18 cellular contexts compared by ENCODE assay signal in the genomic region with DNA sequence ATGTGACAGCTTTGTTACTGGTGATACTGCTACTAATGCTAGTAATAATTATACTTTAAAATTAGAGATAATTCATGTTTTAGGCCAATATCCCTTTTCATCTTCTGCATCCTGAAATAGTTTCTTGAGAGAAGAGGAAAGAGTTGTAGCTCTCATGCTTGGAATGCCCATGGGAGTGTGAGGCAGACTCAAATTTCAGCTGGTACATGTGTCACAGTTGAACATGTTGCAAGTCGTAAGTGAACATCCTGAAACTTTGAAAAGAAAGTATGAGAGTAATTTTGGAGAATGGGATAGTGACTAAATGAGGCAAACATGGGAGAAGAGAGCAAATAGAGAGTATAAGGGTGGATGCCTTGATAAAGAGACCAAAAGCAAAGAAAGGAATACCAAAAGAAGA.
DNase-seq lines count a peak whose midpoint lies in the region; ATAC-seq, FAIRE-seq and TF ChIP-seq lines count a peak whose summit lies in the region.
"Had no signal": no experiment of that assay in that cellular context is flagged by ENCODE, and none has a peak within 500 bp of the region (broad histone marks: within the 10 kb centered on the region; RNA-seq: fewer than 3 reads in every experiment).

No MANE protein-coding gene starts in this region.

- TF ChIP-seq POLR2A in endothelial cell of umbilical vein (IDR thresholded peaks at IDR 0.05; ENCODE audit: low read depth, low read length): no peak

- no peaks in the 10 kb centered on the region for H3K79me2 ChIP-seq in endothelial cell of umbilical vein (ENCODE audit: control insufficient read depth, insufficient read depth, low read length)

- BruUV-seq in endothelial cell of umbilical vein (replicated peaks; lab: Mats Ljungman, UMichigan): no TSS peak

- peak overlapping the region; percentile 62 for H3K4me2 ChIP-seq in endothelial cell of umbilical vein (ENCODE audit: insufficient read depth, low read length)

- H3K9ac ChIP-seq in endothelial cell of umbilical vein (replicated peaks; ENCODE audit: extremely low read depth, insufficient read depth, low read length): peak overlapping the region; percentile 55

- no peaks in the 10 kb centered on the region for H3K9me3 ChIP-seq in endothelial cell of umbilical vein (replicated peaks; ENCODE audit: control insufficient read depth, insufficient read depth, low read length)
- H3K9me3 ChIP-seq: prostate gland had no signal

- peak overlapping the region; percentile 88 for H3K27ac ChIP-seq in endothelial cell of umbilical vein (ENCODE audit: insufficient read depth, low read depth, low read length)
- H3K27ac ChIP-seq: prostate gland had no signal

- CTCF ChIA-PET in endothelial cell of umbilical vein (lab: Charles Lee): interaction anchor here (1.3 to 2.1 kb wide), 3 partner anchors 8 to 15 kb away, joined by 3 to 7 read pairs (median 4); no protein-coding TSS in a partner anchor

- TF ChIP-seq CTCF in endothelial cell of umbilical vein (IDR thresholded peaks at IDR 0.05; ENCODE audit: extremely low read depth in 1 of 2, insufficient read depth in 1 of 2, low read depth in 1 of 2, low read length in 2 of 2): no peak

- ATAC-seq in GM18517 (IDR thresholded peaks at IDR 0.05; ENCODE audit: unreplicated experiment) (no peak), GM18858 (IDR thresholded peaks at IDR 0.05; ENCODE audit: unreplicated experiment) (no peak)
- ATAC-seq: activated naive CD8-positive, alpha-beta T cell treated with anti-CD3 and anti-CD28 coated beads, Interleukin-2, amount 50 U/mL, for 24 hours; stimulated activated naive CD8-positive, alpha-beta T cell treated with anti-CD3 and anti-CD28 coated beads, Interleukin-15, amount 100 ng/mL, for 72 hours had no signal

- intact Hi-C loops in endothelial cell of umbilical vein (cut with micrococcal nuclease): no loop called here

- peaks cover 27% of the 10 kb centered on the region for H3K4me1 ChIP-seq in endothelial cell of umbilical vein (ENCODE audit: control insufficient read depth, extremely low read depth, insufficient read depth, low read length)
- H3K4me1 ChIP-seq: prostate gland had no signal

- H3K9me1 ChIP-seq in endothelial cell of umbilical vein (replicated peaks; ENCODE audit: control insufficient read depth, extremely low read depth, insufficient read depth, low read length): no peaks in the 10 kb centered on the region

- H2AFZ ChIP-seq in endothelial cell of umbilical vein (ENCODE audit: low read depth, low read length): no peak overlapping the region

- no peaks in the 10 kb centered on the region for H3K27me3 ChIP-seq in endothelial cell of umbilical vein (ENCODE audit: control insufficient read depth in 2 of 2, insufficient read depth in 2 of 2, low read length in 2 of 2)

- no peak for FAIRE-seq in endothelial cell of umbilical vein (lab: Jason Lieb, UNC)
- FAIRE-seq: G401.6 had no signal

- H3K36me3 ChIP-seq in endothelial cell of umbilical vein (ENCODE audit: control insufficient read depth in 2 of 2, extremely low read depth in 1 of 2, insufficient read depth in 2 of 2, low read length in 2 of 2): no peaks in the 10 kb centered on the region
- H3K36me3 ChIP-seq: prostate gland had no signal

- dilution Hi-C loops in endothelial cell of umbilical vein (cut with MboI; ENCODE audit: extremely low pct_ligation_motif_present, low sequenced_read_pairs): no loop called here

- no peaks in the 10 kb centered on the region for H4K20me1 ChIP-seq in endothelial cell of umbilical vein (replicated peaks; ENCODE audit: control insufficient read depth, extremely low read depth, insufficient read depth, low read length)

- peak; percentile 12 for DNase-seq in AG08396 (ENCODE audit: low spot score)
- peak; percentile 95 for DNase-seq in LHCN-M2 (ENCODE audit: low read depth)
- peak; percentile 49 for DNase-seq in endothelial cell of umbilical vein (ENCODE audit: low read depth, low spot score)
- DNase-seq in kidney tubule cell (ENCODE audit: low spot score): peak; percentile 35
- no peak for DNase-seq in NCI-H446 (lab: John Stamatoyannopoulos, UW)
- no peak for DNase-seq in NCI-H2029 (lab: John Stamatoyannopoulos, UW)
- DNase-seq: activated CD4-positive, CD25-positive, alpha-beta regulatory T cell treated with anti-CD3 and anti-CD28 coated beads, Interleukin-2, amount 50 U/mL, for 72 hours; activated naive CD8-positive, alpha-beta T cell treated with anti-CD3 and anti-CD28 coated beads, Interleukin-2, amount 50 U/mL, for 24 hours; effector CD4-positive, alpha-beta T cell; Kasumi-1; mesendoderm; NCI-H1930; NK-92 treated with Interleukin-12 subunit alpha and Interleukin-12 subunit beta, amount 100 ng/mL, for 24 hours; stimulated activated naive CD8-positive, alpha-beta T cell treated with anti-CD3 and anti-CD28 coated beads, Interleukin-15, amount 100 ng/mL, for 72 hours had no signal

- no peak overlapping the region for H3K4me3 ChIP-seq in endothelial cell of umbilical vein (replicated peaks in 1 of 3; ENCODE audit: insufficient read depth in 1 of 3, low read depth in 1 of 3, low read length in 3 of 3)
- H3K4me3 ChIP-seq: prostate gland had no signal

- POLR2A ChIA-PET in endothelial cell of umbilical vein (lab: Charles Lee): no interaction called here

TF ChIP-seq in endothelial cell of umbilical vein, 7 proteins besides CTCF, POLR2A, EP300 and RAD21:
- TF ChIP-seq POLR2AphosphoS5 (IDR thresholded peaks at IDR 0.05; ENCODE audit: insufficient read depth, low read depth, low read length) (no peak), EZH2 (IDR thresholded peaks at IDR 0.05; ENCODE audit: borderline replicate concordance, low read depth, low read length, severe bottlenecking) (no peak), FOS (IDR thresholded peaks at IDR 0.05; ENCODE audit: borderline replicate concordance, insufficient read depth, low read length) (no peak), MYC (IDR thresholded peaks at IDR 0.05; ENCODE audit: low read depth, low read length) (no peak)
- TF ChIP-seq, protein P1, sequence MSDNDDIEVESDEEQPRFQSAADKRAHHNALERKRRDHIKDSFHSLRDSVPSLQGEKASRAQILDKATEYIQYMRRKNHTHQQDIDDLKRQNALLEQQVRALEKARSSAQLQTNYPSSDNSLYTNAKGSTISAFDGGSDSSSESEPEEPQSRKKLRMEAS (IDR thresholded peaks at IDR 0.05; ENCODE audit: insufficient read depth, insufficient read length): no peak
TF ChIP-seq in endothelial cell of umbilical vein: peak in this region for 0.

Comparison
In these comparisons a context has a peak if more than half of its experiments do, and no peak if none do; other contexts are left out.
1. DNase-seq: peak in AG08396 (single experiment), LHCN-M2 (single experiment), endothelial cell of umbilical vein (single experiment) and kidney tubule cell (single experiment); none in NCI-H446 (0 of 2) and NCI-H2029 (single experiment).